Comparison of ENCODE assay signal across 8 cellular contexts in the genomic region with DNA sequence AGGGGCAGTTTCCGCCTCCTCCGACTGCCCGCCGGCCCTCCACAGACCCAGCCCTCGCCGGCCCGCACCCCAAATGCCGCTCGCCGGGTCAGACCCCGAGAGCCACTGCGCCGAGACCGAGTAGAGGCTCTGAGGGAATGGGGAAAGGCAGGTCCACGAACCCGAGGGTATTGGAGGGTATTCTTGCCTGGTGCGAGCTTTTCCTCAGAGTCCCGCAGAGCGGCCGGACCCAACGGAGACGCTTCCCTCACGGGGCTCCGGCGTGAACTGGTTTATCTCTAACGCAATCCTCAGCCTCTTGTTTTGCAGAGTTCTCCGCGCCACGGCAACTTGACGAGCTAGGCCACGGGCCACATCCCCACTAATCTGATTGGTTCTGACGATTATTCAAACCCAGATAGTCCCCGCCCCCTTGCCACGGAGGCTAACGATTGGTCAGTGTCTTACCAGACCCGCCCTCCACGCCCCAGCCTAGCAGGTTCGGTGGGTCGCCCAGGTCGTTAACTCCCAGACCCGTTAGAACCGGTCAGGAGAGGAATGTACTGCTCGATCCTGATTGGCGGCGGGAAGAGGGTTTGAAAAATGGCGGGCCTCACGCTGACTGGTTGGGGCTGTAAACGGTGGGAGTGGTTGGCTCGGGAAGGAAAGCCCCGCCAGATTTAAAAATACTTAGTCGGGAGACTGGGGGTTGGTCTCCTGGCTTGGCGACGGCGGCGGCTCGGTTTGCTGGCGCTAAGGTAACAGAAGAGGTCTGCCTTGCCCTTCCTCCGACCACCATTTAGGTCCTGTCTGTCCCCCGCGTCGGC. TPM values are rescaled to one million over a fixed set of nuclear protein-coding genes. Genes with fewer than 3 reads are reported as not detected.
DNase-seq lines count a peak whose midpoint lies in the region; ATAC-seq and TF ChIP-seq lines count a peak whose summit lies in the region.

A gene (minus strand): TSS at position 274 of the 806 bp plus-strand sequence. CDS start 709 bp downstream, outside the sequence.

- peak within 1 kb of the TSS; percentile 97 for H3K4me3 Mint-ChIP-seq in activated naive CD8-positive, alpha-beta T cell treated with anti-CD3 and anti-CD28 coated beads, Interleukin-2, amount 50 U/mL, for 24 hours

- H3K27ac ChIP-seq in ovary, result peak within 1 kb of the TSS; percentile 92 to 100
- H3K27ac ChIP-seq in thyroid gland, result peak within 1 kb of the TSS; percentile 91 to 100 (median 96)

- TF ChIP-seq POLR2A in ovary (IDR thresholded peaks at IDR 0.05) (peak; percentile 96), thyroid gland (IDR thresholded peaks at IDR 0.05) (peak; percentile 71 to 98)

- no peaks in the 10 kb centered on the region for H3K36me3 ChIP-seq in ovary
- peaks cover 0 to 10% of the 10 kb centered on the region in 2 donors for H3K36me3 ChIP-seq in thyroid gland

- no peaks in the 10 kb centered on the region for H3K9me3 Mint-ChIP-seq in activated naive CD8-positive, alpha-beta T cell treated with anti-CD3 and anti-CD28 coated beads, Interleukin-2, amount 50 U/mL, for 24 hours

- peak; percentile 100 for DNase-seq in GM12865 (ENCODE audit: low read depth)
- DNase-seq in NCI-H1417 treated with DMSO at 0.1 percent for 48 hours (lab: John Stamatoyannopoulos, UW), result peak; percentile 98
- peak; percentile 98 for DNase-seq in SW480 (ENCODE audit: low spot score)
- DNase-seq in activated naive CD8-positive, alpha-beta T cell treated with anti-CD3 and anti-CD28 coated beads, Interleukin-2, amount 50 U/mL, for 24 hours, result peak; percentile 99
- peak; percentile 100 for DNase-seq in Right ventricle myocardium inferior (ENCODE audit: missing footprints)
- DNase-seq in ovary, result peak; percentile 100
- DNase-seq in thyroid gland, result peak; percentile 100

- H3K36me3 Mint-ChIP-seq in activated naive CD8-positive, alpha-beta T cell treated with anti-CD3 and anti-CD28 coated beads, Interleukin-2, amount 50 U/mL, for 24 hours (ENCODE audit: low read depth), result peaks cover 38% of the 10 kb centered on the region

- ATAC-seq in HG02763 (IDR thresholded peaks at IDR 0.05; ENCODE audit: unreplicated experiment), result peak; percentile 94
- peak; percentile 98 for ATAC-seq in activated naive CD8-positive, alpha-beta T cell treated with anti-CD3 and anti-CD28 coated beads, Interleukin-2, amount 50 U/mL, for 24 hours
- peak; percentile 99 for ATAC-seq in Right ventricle myocardium inferior

- no peaks in the 10 kb centered on the region for H3K9me3 ChIP-seq in ovary
- no peaks in the 10 kb centered on the region for H3K9me3 ChIP-seq in thyroid gland

- TF ChIP-seq CTCF in GM12865 (IDR thresholded peaks at IDR 0.05; ENCODE audit: insufficient read depth, low read depth, low read length, missing control alignments), result no peak
- TF ChIP-seq CTCF in ovary (IDR thresholded peaks at IDR 0.05), result peak in 1 of 3 donors; percentile 29
- TF ChIP-seq CTCF in thyroid gland (IDR thresholded peaks at IDR 0.05), result peak in 1 of 6 experiments; percentile 6

- intact Hi-C loops in Right ventricle myocardium inferior (cut with DNase I), result loop anchor here (1.0 to 5.0 kb wide), 2 partner anchors 36 to 78 kb away; a partner anchor contains a TSS
- intact Hi-C loops in ovary (cut with DNase I), result loop anchor here in 3 of 4 donors (1.0 to 5.0 kb wide), 3 partner anchors 35 to 38 kb away; a partner anchor contains a TSS
- intact Hi-C loops in thyroid gland (cut with DNase I), result no loop called here

- H3K27me3 Mint-ChIP-seq in activated naive CD8-positive, alpha-beta T cell treated with anti-CD3 and anti-CD28 coated beads, Interleukin-2, amount 50 U/mL, for 24 hours, result peaks cover 12% of the 10 kb centered on the region

- 0 to 1% (median 0%) methylated on average over 55 to 61 of the region's 61 CpGs for WGBS in ovary, 3 donors
- WGBS in thyroid gland, 2 donors, result 0% methylated on average over 41 to 50 of the region's 61 CpGs

- peak within 1 kb of the TSS; percentile 99 for H3K27ac Mint-ChIP-seq in activated naive CD8-positive, alpha-beta T cell treated with anti-CD3 and anti-CD28 coated beads, Interleukin-2, amount 50 U/mL, for 24 hours

- TF ChIP-seq EP300 in ovary (IDR thresholded peaks at IDR 0.05), result no peak

- H3K4me3 ChIP-seq in GM12865 (ENCODE audit: low read depth, low read length), result peak within 1 kb of the TSS; percentile 99
- peak within 1 kb of the TSS; percentile 83 for H3K4me3 ChIP-seq in ovary
- H3K4me3 ChIP-seq in thyroid gland (replicated peaks in 1 of 3), result peak within 1 kb of the TSS; percentile 65 to 92 (median 73)

- H3K4me1 Mint-ChIP-seq in activated naive CD8-positive, alpha-beta T cell treated with anti-CD3 and anti-CD28 coated beads, Interleukin-2, amount 50 U/mL, for 24 hours, result peaks cover 28% of the 10 kb centered on the region

- H3K27me3 ChIP-seq in ovary (no peaks in the 10 kb centered on the region), thyroid gland (no peaks in the 10 kb centered on the region)

- H3K4me1 ChIP-seq in ovary (ENCODE audit: insufficient read depth) (peaks cover 2% of the 10 kb centered on the region), thyroid gland (peaks cover 4 to 18% of the 10 kb centered on the region in 2 donors)

RNA-seq across cellular contexts. Expression of the gene that starts here (rescaled TPM):
- total RNA-seq in Right ventricle myocardium inferior, result 42.1 TPM
- 100 to 1,000 TPM in 1 of 7 donors, 10 to 100 TPM in 6; 47.2 to 131 (median 63.5) TPM for total RNA-seq in ovary
- 100 to 1,000 TPM in 1 of 2 donors, 10 to 100 TPM in 1; 94.7 to 157 TPM for polyA plus RNA-seq in ovary
- 10 to 100 TPM; 13.3 to 47.8 (median 30.7) TPM for total RNA-seq in thyroid gland

Comparison
In these comparisons a context has a peak if more than half of its experiments do, and no peak if none do; other contexts are left out.
1. Peak in every context shown above with its lines: DNase-seq, ATAC-seq, H3K4me3 ChIP-seq and H3K27ac ChIP-seq.